In genomic region chr9:78158286-78158685, GRCh38 we compare ENCODE assay signal across 15 cellular contexts.
"Had no signal": no experiment of that assay in that cellular context is flagged by ENCODE, and none has a peak within 500 bp of the region (broad histone marks: within the 10 kb centered on the region; RNA-seq: fewer than 3 reads in every experiment).

No MANE protein-coding gene starts in this region.

- H3K9me3 ChIP-seq: adrenal gland, esophagus squamous epithelium, right atrium auricular region had no signal

- FAIRE-seq: colon had no signal

- H3K36me3 ChIP-seq: adrenal gland, esophagus squamous epithelium, right atrium auricular region had no signal

- DNase-seq: activated CD4-positive, alpha-beta memory T cell treated with anti-CD3 and anti-CD28 coated beads for 36 hours; activated CD4-positive, alpha-beta T cell treated with anti-CD3 and anti-CD28 coated beads for 1 hour; activated CD8-positive, alpha-beta memory T cell treated with anti-CD3 and anti-CD28 coated beads, Interleukin-2, amount 10 ng/mL, durations not matched to agents 7 days and 5 days; activated naive CD4-positive, alpha-beta T cell treated with anti-CD3 and anti-CD28 coated beads, Interleukin-2, amount 10 ng/mL, durations not matched to agents 7 days and 5 days; activated T-cell treated with anti-CD3 and anti-CD28 coated beads, Interleukin-2, amount 50 U/mL, for 1 hour; adrenal gland; effector CD4-positive, alpha-beta T cell; esophagus squamous epithelium; foreskin melanocyte; head of caudate nucleus; nucleus accumbens; stimulated activated CD4-positive, alpha-beta T cell treated with anti-CD3 and anti-CD28 coated beads, Interleukin-2, amount 100 ng/mL, for 48 hours had no signal

- H3K27ac ChIP-seq: adrenal gland, esophagus squamous epithelium, right atrium auricular region, VCaP had no signal

- H3K4me1 ChIP-seq: adrenal gland, esophagus squamous epithelium, right atrium auricular region had no signal

- H3K27me3 ChIP-seq: adrenal gland, esophagus squamous epithelium, right atrium auricular region had no signal

- H3K4me3 ChIP-seq: adrenal gland, esophagus squamous epithelium, right atrium auricular region had no signal
